In genomic region chr18:59359576-59359952, GRCh38 we compare ENCODE assay signal across 8 cellular contexts. TPM values are rescaled to one million over a fixed set of nuclear protein-coding genes. Genes with fewer than 3 reads are reported as not detected.
DNase-seq lines count a peak whose midpoint lies in the region; ATAC-seq and TF ChIP-seq lines count a peak whose summit lies in the region.

No MANE protein-coding gene starts in this region.

- ATAC-seq in GM21360 (IDR thresholded peaks at IDR 0.05; ENCODE audit: unreplicated experiment) (peak; percentile 25), HG03565 (IDR thresholded peaks at IDR 0.05; ENCODE audit: unreplicated experiment) (peak; percentile 2)
- no peak for ATAC-seq in activated CD4-positive, CD25-positive, alpha-beta regulatory T cell treated with anti-CD3 and anti-CD28 coated beads, Interleukin-2, amount 50 U/mL, for 24 hours

- H3K9me3 ChIP-seq in BE2C (no peaks in the 10 kb centered on the region), breast epithelium (no peaks in the 10 kb centered on the region), mesodermal cell (ENCODE audit: control insufficient read depth, low read length) (no peaks in the 10 kb centered on the region)

- WGBS in mesodermal cell (ENCODE audit: insufficient coverage in 2 of 2), 2 experiments = 7 to 17% methylated on average over 1 to 2 of the region's 4 CpGs

- H3K4me3 ChIP-seq in BE2C (ENCODE audit: low read depth, low read length) (peak overlapping the region; percentile 48), breast epithelium (peak overlapping the region; percentile 80 to 96 (median 83)), mesodermal cell (ENCODE audit: extremely low read depth, insufficient read depth, low read length, poor library complexity, severe bottlenecking) (peak overlapping the region; percentile 80)

- intact Hi-C loops in breast epithelium (cut with DNase I; ENCODE audit: low total_unique reads) = no loop called here

- no peaks in the 10 kb centered on the region for H3K27me3 ChIP-seq in BE2C
- H3K27me3 ChIP-seq in breast epithelium = no peaks in the 10 kb centered on the region

- TF ChIP-seq CTCF in BE2C (IDR thresholded peaks at IDR 0.05; ENCODE audit: low read depth, low read length) = no peak
- no peak for TF ChIP-seq CTCF in breast epithelium (IDR thresholded peaks at IDR 0.05)

- H3K27ac ChIP-seq in breast epithelium = peak overlapping the region; percentile 93
- H3K27ac ChIP-seq in mesodermal cell (ENCODE audit: low read depth, low read length, severe bottlenecking) = no peak overlapping the region

- no peak for DNase-seq in BE2C
- no peak for DNase-seq in breast epithelium (ENCODE audit: low spot score in 2 of 2)
- DNase-seq in T1000 (lab: John Stamatoyannopoulos, UW) = no peak
- DNase-seq in activated CD4-positive, alpha-beta T cell treated with anti-CD3 and anti-CD28 coated beads for 4 hours = no peak

- H3K36me3 ChIP-seq in BE2C (peaks cover 4% of the 10 kb centered on the region; the same call in 1 of the 2 replicates), breast epithelium (no peaks in the 10 kb centered on the region), mesodermal cell (ENCODE audit: control insufficient read depth, insufficient read depth, low read length) (peaks cover 25% of the 10 kb centered on the region)

- no peak for TF ChIP-seq POLR2A in breast epithelium (IDR thresholded peaks at IDR 0.05)

- no peaks in the 10 kb centered on the region; the same call in 1 of the 2 replicates for H3K4me1 ChIP-seq in BE2C
- peaks cover 0 to 8% of the 10 kb centered on the region in 2 donors for H3K4me1 ChIP-seq in breast epithelium
- H3K4me1 ChIP-seq in mesodermal cell (ENCODE audit: control insufficient read depth, insufficient read depth, low read length, poor library complexity, severe bottlenecking) = no peaks in the 10 kb centered on the region

RNA-seq across cellular contexts. Expression of gene LMAN1, which starts 0.5 kb away (rescaled TPM):
- polyA plus RNA-seq in BE2C (2012; ENCODE audit: insufficient read depth, insufficient read length, low read depth) = 15.7 TPM
- 100 to 1,000 TPM in 1 of 3 donors, 10 to 100 TPM in 2; 86.9 to 110 (median 95.7) TPM for total RNA-seq in breast epithelium
- 112 TPM for polyA plus RNA-seq in mesodermal cell (2013, experiment 1 of 2)
- 117 TPM for polyA plus RNA-seq in mesodermal cell (2013, experiment 2 of 2)

RNA-seq across cellular contexts. Expression of gene CPLX4, which starts 41.1 kb away (rescaled TPM):
- not detected for polyA plus RNA-seq in BE2C (2012; ENCODE audit: insufficient read depth, insufficient read length, low read depth)
- total RNA-seq in breast epithelium = not detected
- not detected for polyA plus RNA-seq in mesodermal cell (2013, experiment 1 of 2)
- not detected for polyA plus RNA-seq in mesodermal cell (2013, experiment 2 of 2)

Comparison
In these comparisons a context has a peak if more than half of its experiments do, and no peak if none do; other contexts are left out.
1. ATAC-seq: peak in GM21360 (single experiment) and HG03565 (single experiment); none in activated CD4-positive, CD25-positive, alpha-beta regulatory T cell treated with anti-CD3 and anti-CD28 coated beads, Interleukin-2, amount 50 U/mL, for 24 hours (0 of 2).
2. Peak in every context shown above with its lines, with median percentiles within 50 percentile points of each other: H3K4me3 ChIP-seq.